18 cellular contexts compared by ENCODE assay signal in the genomic region with DNA sequence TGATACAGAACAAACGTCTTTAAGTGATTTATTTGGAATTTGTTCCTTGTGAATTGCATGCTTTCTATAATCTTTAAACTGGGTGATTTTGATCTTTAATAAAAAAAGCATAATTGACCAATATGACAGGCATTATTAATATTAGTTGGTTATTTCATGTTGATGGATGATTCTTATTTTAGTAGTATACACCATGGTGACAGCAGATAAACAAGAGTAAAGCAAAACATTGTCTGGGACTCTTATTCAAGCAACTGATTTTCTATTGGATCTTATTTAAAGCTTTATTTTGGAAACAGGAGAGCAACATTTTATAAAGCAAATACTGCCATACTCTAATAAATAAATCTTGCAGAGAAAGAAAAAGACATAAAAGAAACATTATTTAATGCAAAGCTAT.
A peak's percentile ranks its signal among the peaks of the same experiment; 100 is the strongest.
DNase-seq lines count a peak whose midpoint lies in the region; ATAC-seq and TF ChIP-seq lines count a peak whose summit lies in the region.
"Had no signal": no experiment of that assay in that cellular context is flagged by ENCODE, and none has a peak within 500 bp of the region (broad histone marks: within the 10 kb centered on the region; RNA-seq: fewer than 3 reads in every experiment).

No MANE protein-coding gene starts in this region.

- no peaks in the 10 kb centered on the region for H3K36me3 ChIP-seq in mammary epithelial cell (ENCODE audit: insufficient read depth, low read length)
- no peaks in the 10 kb centered on the region for H3K36me3 ChIP-seq in left ventricle myocardium inferior
- no peaks in the 10 kb centered on the region for H3K36me3 ChIP-seq in hepatocyte (replicated peaks; ENCODE audit: insufficient read depth, low read depth)
- H3K36me3 ChIP-seq: BLaER1, HAP-1 had no signal

- H3K27ac ChIP-seq in mammary epithelial cell (ENCODE audit: insufficient read depth, low read depth, low read length) (no peak overlapping the region), left ventricle myocardium inferior (replicated peaks) (peak overlapping the region; percentile 58), hepatocyte (no peak overlapping the region)
- H3K27ac ChIP-seq: 22Rv1, BLaER1, C4-2B had no signal

- H3K4me2 ChIP-seq in mammary epithelial cell (ENCODE audit: insufficient read depth, low read depth, low read length): no peak overlapping the region
- no peak overlapping the region for H3K4me2 ChIP-seq in hepatocyte
- H3K4me2 ChIP-seq: BLaER1 had no signal

- H2AFZ ChIP-seq in mammary epithelial cell (ENCODE audit: low read depth, low read length) (no peak overlapping the region), hepatocyte (peak overlapping the region; percentile 0)

- H3K4me1 ChIP-seq in mammary epithelial cell (ENCODE audit: insufficient read depth, low read length) (no peaks in the 10 kb centered on the region), left ventricle myocardium inferior (peaks cover 15% of the 10 kb centered on the region), hepatocyte (ENCODE audit: insufficient read depth) (no peaks in the 10 kb centered on the region)
- H3K4me1 ChIP-seq: BLaER1, Caco-2, HAP-1 had no signal

- 0% methylated on average over 1 of the region's 1 CpG for WGBS in mammary epithelial cell (ENCODE audit: low coverage, missing lambda C conversion rate)
- 43% methylated on average over 1 of the region's 1 CpG for WGBS in hepatocyte (ENCODE audit: low lambda C conversion rate, missing lambda C conversion rate)

- no peak for ATAC-seq in HG02642 (IDR thresholded peaks at IDR 0.05; ENCODE audit: poor library complexity, unreplicated experiment)
- ATAC-seq: CD8-positive, alpha-beta T cell had no signal

- no peaks in the 10 kb centered on the region for H3K79me2 ChIP-seq in mammary epithelial cell (ENCODE audit: insufficient read depth, low read length)
- no peaks in the 10 kb centered on the region for H3K79me2 ChIP-seq in hepatocyte

- CTCF ChIA-PET in MCF 10A (lab: Yijun Ruan, JAX) (interaction anchor here (0.9 kb wide), 1 partner anchor 8 kb away, joined by 3 read pairs; no protein-coding TSS in a partner anchor), mammary epithelial cell (lab: Charles Lee; ENCODE audit: low non-redundant PET) (no interaction called here)

- H3K9me2 ChIP-seq in hepatocyte (replicated peaks; ENCODE audit: insufficient read depth): no peaks in the 10 kb centered on the region

- H3K27me3 Mint-ChIP-seq in MCF 10A (ENCODE audit: insufficient read depth, unreplicated experiment): no peaks in the 10 kb centered on the region
- H3K27me3 Mint-ChIP-seq: B cell; CD4-positive, CD25-positive, alpha-beta regulatory T cell had no signal

- BruUV-seq in MCF 10A (replicated peaks; lab: Mats Ljungman, UMichigan): no TSS peak
- BruUV-seq in mammary epithelial cell (replicated peaks; lab: Mats Ljungman, UMichigan): no TSS peak

- no peak overlapping the region for H3K4me3 Mint-ChIP-seq in MCF 10A (ENCODE audit: unreplicated experiment)
- H3K4me3 Mint-ChIP-seq: B cell; CD4-positive, CD25-positive, alpha-beta regulatory T cell; CD8-positive, alpha-beta T cell; HFFc6 had no signal

- no peak overlapping the region for H3K9ac ChIP-seq in mammary epithelial cell (ENCODE audit: insufficient read depth, low read length)
- H3K9ac ChIP-seq: BLaER1 had no signal

- no peaks in the 10 kb centered on the region for H3K9me3 ChIP-seq in mammary epithelial cell (replicated peaks; ENCODE audit: insufficient read depth, low read length)
- H3K9me3 ChIP-seq in left ventricle myocardium inferior (replicated peaks): peaks cover 3% of the 10 kb centered on the region
- H3K9me3 ChIP-seq in hepatocyte (ENCODE audit: low read depth): no peaks in the 10 kb centered on the region
- H3K9me3 ChIP-seq: BLaER1, Caco-2, HAP-1 had no signal

- in situ Hi-C loops in mammary epithelial cell (cut with MboI; ENCODE audit: low sequenced_read_pairs in 2 of 2): no loop called here

- H3K9me3 Mint-ChIP-seq in MCF 10A (ENCODE audit: unreplicated experiment): no peaks in the 10 kb centered on the region

- POLR2A ChIA-PET in MCF 10A (lab: Yijun Ruan, JAX): interaction anchor here (0.5 to 1.1 kb wide), 6 partner anchors 10 to 592 kb away, joined by 3 to 7 read pairs (median 3); no protein-coding TSS in a partner anchor

- H3K27ac Mint-ChIP-seq in MCF 10A (ENCODE audit: low read depth, unreplicated experiment): peak overlapping the region; percentile 28
- H3K27ac Mint-ChIP-seq: B cell; CD4-positive, CD25-positive, alpha-beta regulatory T cell; CD8-positive, alpha-beta T cell; HFFc6 had no signal

- DNase-seq in MCF 10A (ENCODE audit: unreplicated experiment) (no peak), mammary epithelial cell (no peak), left ventricle myocardium inferior (no peak), cardiac septum (ENCODE audit: low spot score) (no peak), hepatocyte (ENCODE audit: low spot score) (no peak)
- DNase-seq: Caco-2; CD4-positive, CD25-positive, alpha-beta regulatory T cell; CD8-positive, alpha-beta T cell; DMS153; DND-41; GOT3; HFFc6 had no signal

- intact Hi-C loops in MCF 10A (cut with micrococcal nuclease) (loop anchor here (5.0 kb wide), 1 partner anchor 390 kb away; no protein-coding TSS in a partner anchor), mammary epithelial cell (cut with micrococcal nuclease) (no loop called here), left ventricle myocardium inferior (cut with micrococcal nuclease) (no loop called here), cardiac septum (cut with DNase I) (no loop called here)

- H3K4me3 ChIP-seq in mammary epithelial cell (replicated peaks in 1 of 3; ENCODE audit: insufficient read depth in 1 of 3, low read depth in 2 of 3, low read length in 3 of 3) (no peak overlapping the region), left ventricle myocardium inferior (no peak overlapping the region), hepatocyte (no peak overlapping the region)
- H3K4me3 ChIP-seq: BLaER1, HAP-1 had no signal

- peaks cover 28% of the 10 kb centered on the region for H3K4me1 Mint-ChIP-seq in MCF 10A (ENCODE audit: insufficient read depth, unreplicated experiment)
- H3K4me1 Mint-ChIP-seq: B cell; CD4-positive, CD25-positive, alpha-beta regulatory T cell had no signal

- no peaks in the 10 kb centered on the region for H4K20me1 ChIP-seq in mammary epithelial cell (ENCODE audit: insufficient read depth, low read length)
- H4K20me1 ChIP-seq in hepatocyte (ENCODE audit: insufficient read depth, poor library complexity, severe bottlenecking): no peaks in the 10 kb centered on the region
- H4K20me1 ChIP-seq: BLaER1 had no signal

- dilution Hi-C loops in mammary epithelial cell (cut with HindIII; ENCODE audit: low sequenced_read_pairs): no loop called here

- no peak for TF ChIP-seq CTCF in MCF 10A (IDR thresholded peaks at IDR 0.05; ENCODE audit: unreplicated experiment)
- no peak for TF ChIP-seq CTCF in mammary epithelial cell (conservative IDR thresholded peaks at IDR 0.05 in 1 of 2, IDR thresholded peaks at IDR 0.05 in 1 of 2; ENCODE audit: extremely low read depth in 1 of 2, insufficient read depth in 1 of 2, low read depth in 1 of 2, low read length in 2 of 2)
- TF ChIP-seq CTCF in left ventricle myocardium inferior (IDR thresholded peaks at IDR 0.05; ENCODE audit: borderline replicate concordance): no peak
- TF ChIP-seq CTCF in hepatocyte (IDR thresholded peaks at IDR 0.05; ENCODE audit: poor library complexity): no peak

- no peaks in the 10 kb centered on the region for H3K36me3 Mint-ChIP-seq in MCF 10A (ENCODE audit: insufficient read depth, unreplicated experiment)
- H3K36me3 Mint-ChIP-seq: CD4-positive, CD25-positive, alpha-beta regulatory T cell; CD8-positive, alpha-beta T cell had no signal

- H3K27me3 ChIP-seq in mammary epithelial cell (ENCODE audit: insufficient read depth, low read length) (no peaks in the 10 kb centered on the region), left ventricle myocardium inferior (ENCODE audit: low read depth) (no peaks in the 10 kb centered on the region), hepatocyte (no peaks in the 10 kb centered on the region)
- H3K27me3 ChIP-seq: BLaER1 had no signal
